Comparison of ENCODE assay signal across 1 cellular context in genomic region chr17:59669411-59669810, GRCh38.
TF ChIP-seq lines count a peak whose summit lies in the region.

No MANE protein-coding gene starts in this region.

TF ChIP-seq in SK-N-SH, 30 proteins besides CTCF, POLR2A, EP300 and RAD21 (continued from another document):
- TF ChIP-seq CHD2 (IDR thresholded peaks at IDR 0.05; ENCODE audit: low read length, partially characterized antibody) (no peak), MAX (IDR thresholded peaks at IDR 0.05; ENCODE audit: low read depth) (no peak), FOSL2 (IDR thresholded peaks at IDR 0.05; ENCODE audit: borderline replicate concordance, low read depth) (no peak), RXRA (IDR thresholded peaks at IDR 0.05; ENCODE audit: borderline replicate concordance, low read depth) (no peak), TEAD4 (IDR thresholded peaks at IDR 0.05; ENCODE audit: borderline replicate concordance, insufficient read depth) (no peak), GATA2 (CRISPR knock-in tag; IDR thresholded peaks at IDR 0.05) (no peak)
